In the genomic region with DNA sequence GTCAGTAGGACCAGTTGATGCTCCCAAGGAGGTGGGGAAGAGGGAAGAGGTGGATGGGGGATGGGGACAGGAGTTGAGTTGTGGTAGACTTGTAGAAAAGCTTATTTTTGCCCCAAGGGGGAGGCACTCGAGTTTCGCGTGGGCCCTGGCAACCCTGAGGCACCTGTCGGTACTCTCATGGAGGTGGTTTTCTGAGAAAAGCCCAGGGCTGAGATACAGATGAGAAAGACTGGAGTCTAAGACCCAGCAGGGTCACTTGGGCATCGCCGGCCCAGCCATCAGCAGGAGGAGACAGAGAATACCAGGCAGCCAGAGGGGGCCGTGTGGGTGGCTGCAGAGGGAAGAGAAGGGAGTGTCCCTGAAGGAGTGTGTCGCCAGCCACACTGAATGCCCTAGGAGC, we compare ENCODE assay signal across 23 cellular contexts. TPM values are rescaled to one million over a fixed set of nuclear protein-coding genes. Genes with fewer than 3 reads are reported as not detected.
A peak's percentile ranks its signal among the peaks of the same experiment; 100 is the strongest.
DNase-seq lines count a peak whose midpoint lies in the region; ATAC-seq and TF ChIP-seq lines count a peak whose summit lies in the region.
"Had no signal": no experiment of that assay in that cellular context is flagged by ENCODE, and none has a peak within 500 bp of the region (broad histone marks: within the 10 kb centered on the region; RNA-seq: fewer than 3 reads in every experiment).

No MANE protein-coding gene starts in this region.

- H3K36me3 ChIP-seq in heart right ventricle, result no peaks in the 10 kb centered on the region
- no peaks in the 10 kb centered on the region for H3K36me3 ChIP-seq in left lung
- no peaks in the 10 kb centered on the region for H3K36me3 ChIP-seq in sigmoid colon
- H3K36me3 ChIP-seq: BLaER1 had no signal

- H3K27ac ChIP-seq in heart right ventricle, result no peak overlapping the region
- no peak overlapping the region for H3K27ac ChIP-seq in left lung
- H3K27ac ChIP-seq in sigmoid colon, result no peak overlapping the region
- H3K27ac ChIP-seq: BLaER1, PC-9 had no signal

- H3K36me3 Mint-ChIP-seq in chondrocyte (ENCODE audit: low read depth), result peaks cover 4% of the 10 kb centered on the region
- H3K36me3 Mint-ChIP-seq: CD4-positive, CD25-positive, alpha-beta regulatory T cell had no signal

- peaks cover 4% of the 10 kb centered on the region for H3K9me3 Mint-ChIP-seq in chondrocyte (ENCODE audit: low read depth)

- 80 to 84% methylated on average over 8 of the region's 8 CpGs for WGBS in heart right ventricle, 2 donors
- 90 to 94% methylated on average over 8 of the region's 8 CpGs for WGBS in sigmoid colon, 2 donors

- H3K4me1 ChIP-seq in heart right ventricle (no peaks in the 10 kb centered on the region), left lung (no peaks in the 10 kb centered on the region), sigmoid colon (no peaks in the 10 kb centered on the region)
- H3K4me1 ChIP-seq: BLaER1 had no signal

- no peak for TF ChIP-seq POLR2A in sigmoid colon (IDR thresholded peaks at IDR 0.05)

- H3K4me3 ChIP-seq in heart right ventricle (no peak overlapping the region), left lung (no peak overlapping the region), sigmoid colon (no peak overlapping the region)
- H3K4me3 ChIP-seq: BLaER1, PC-9 had no signal

- no peak overlapping the region for H3K4me3 Mint-ChIP-seq in chondrocyte (ENCODE audit: unreplicated experiment)
- H3K4me3 Mint-ChIP-seq: CD4-positive, CD25-positive, alpha-beta regulatory T cell had no signal

- H3K4me1 Mint-ChIP-seq in chondrocyte (ENCODE audit: low read depth), result no peaks in the 10 kb centered on the region
- H3K4me1 Mint-ChIP-seq: CD4-positive, CD25-positive, alpha-beta regulatory T cell had no signal

- ATAC-seq in heart right ventricle (no peak), left lung (no peak), HG03280 (IDR thresholded peaks at IDR 0.05; ENCODE audit: unreplicated experiment) (no peak), GM21515 (IDR thresholded peaks at IDR 0.05; ENCODE audit: unreplicated experiment) (no peak)
- ATAC-seq: HCT116 had no signal

- no peak overlapping the region for H3K27ac Mint-ChIP-seq in chondrocyte (ENCODE audit: unreplicated experiment)
- H3K27ac Mint-ChIP-seq: CD4-positive, CD25-positive, alpha-beta regulatory T cell had no signal

- H3K9me3 ChIP-seq in heart right ventricle (peaks cover 0 to 16% (median 11%) of the 10 kb centered on the region in 11 donors), left lung (peaks cover 0 to 12% of the 10 kb centered on the region in 2 donors), sigmoid colon (peaks cover 0 to 5% (median 4%) of the 10 kb centered on the region in 4 donors)

- TF ChIP-seq CTCF in heart right ventricle (IDR thresholded peaks at IDR 0.05) (no peak), chondrocyte (IDR thresholded peaks at IDR 0.05) (no peak), left lung (IDR thresholded peaks at IDR 0.05) (no peak), sigmoid colon (IDR thresholded peaks at IDR 0.05) (no peak)

- no peak for TF ChIP-seq EP300 in sigmoid colon (IDR thresholded peaks at IDR 0.05)

- intact Hi-C loops in cardiac septum (cut with DNase I) (no loop called here), heart right ventricle (cut with DNase I) (no loop called here), left lung (cut with DNase I) (no loop called here), sigmoid colon (cut with DNase I) (no loop called here)

- peak; percentile 29 for DNase-seq in cardiac septum (ENCODE audit: low spot score)
- DNase-seq in heart right ventricle, result no peak
- DNase-seq in chondrocyte (ENCODE audit: low spot score), result peak; percentile 53
- DNase-seq in left lung, result peak; percentile 20 to 61
- peak; percentile 57 for DNase-seq in sigmoid colon
- DNase-seq in OCI-M1 (lab: John Stamatoyannopoulos, UW), result no peak
- DNase-seq: CD4-positive, CD25-positive, alpha-beta regulatory T cell; DMS153; DND-41; NCI-H1048; NCI-H1417; NCI-H1694; NCI-H2029 treated with DMSO at 0.1 percent for 48 hours; NCI-H446 treated with DMSO at 0.1 percent for 48 hours; NCI-H526; NCI-H82; NK-92 treated with Interleukin-12 subunit alpha and Interleukin-12 subunit beta, amount 100 ng/mL, for 24 hours; PC-9; SHP77 treated with DMSO at 0.1 percent for 48 hours had no signal

- H3K27me3 Mint-ChIP-seq in chondrocyte (ENCODE audit: low read depth), result peaks cover 1% of the 10 kb centered on the region
- H3K27me3 Mint-ChIP-seq: CD4-positive, CD25-positive, alpha-beta regulatory T cell had no signal

- H3K27me3 ChIP-seq in heart right ventricle (peaks cover 0 to 5% (median 0%) of the 10 kb centered on the region in 7 donors), left lung (no peaks in the 10 kb centered on the region), sigmoid colon (no peaks in the 10 kb centered on the region)
- H3K27me3 ChIP-seq: BLaER1 had no signal

RNA-seq across cellular contexts. Expression of gene HPCAL1, which starts 57.7 kb away (rescaled TPM):
- total RNA-seq in cardiac septum (21.6 TPM), heart right ventricle (10 to 100 TPM; 15.8 to 49.2 (median 22.8) TPM), chondrocyte (18.7 to 44.0 TPM (median 19.3 TPM) in 3 replicates), left lung (100 to 1,000 TPM; 107 to 108 TPM), sigmoid colon (10 to 100 TPM; 27.7 to 46.0 (median 34.2) TPM)
- polyA plus RNA-seq in heart right ventricle (10 to 100 TPM; 31.8 to 46.4 TPM), sigmoid colon (100 to 1,000 TPM in 2 of 3 donors, 10 to 100 TPM in 1; 67.9 to 115 (median 110) TPM)

Comparison
In these comparisons a context has a peak if more than half of its experiments do, and no peak if none do; other contexts are left out.
1. DNase-seq: peak in cardiac septum (single experiment), chondrocyte (single experiment), left lung (2 of 2) and sigmoid colon (single experiment); none in heart right ventricle (0 of 2) and OCI-M1 (single experiment).